Comparison of ENCODE assay signal across 21 cellular contexts in genomic region chr10:86247588-86247987, GRCh38.
DNase-seq lines count a peak whose midpoint lies in the region; ATAC-seq, FAIRE-seq and TF ChIP-seq lines count a peak whose summit lies in the region.
"Had no signal": no experiment of that assay in that cellular context is flagged by ENCODE, and none has a peak within 500 bp of the region (broad histone marks: within the 10 kb centered on the region; RNA-seq: fewer than 3 reads in every experiment).

No MANE protein-coding gene starts in this region.

- no peak overlapping the region for H4K91ac ChIP-seq in neuronal stem cell (ENCODE audit: low read depth, low read length, poor library complexity)

- H3K27ac ChIP-seq in astrocyte (ENCODE audit: low read depth, low read length) (no peak overlapping the region), neuronal stem cell (replicated peaks; ENCODE audit: low read length) (no peak overlapping the region), spleen (no peak overlapping the region)
- H3K27ac ChIP-seq: A549 had no signal

- DNase-seq in astrocyte (ENCODE audit: low read depth) (no peak), neuronal stem cell (ENCODE audit: low spot score) (no peak), spleen (peak; percentile 48), globus pallidus (ENCODE audit: low spot score) (no peak), NCI-H345 treated with DMSO at 0.1 percent for 48 hours (lab: John Stamatoyannopoulos, UW; ENCODE audit: unreplicated experiment) (no peak)
- DNase-seq: 8988T; ACHN; C1 segment of cervical spinal cord; Calu3; CD4-positive, alpha-beta memory T cell; COR-L47; DMS53; DMS79 treated with DMSO at 0.1 percent for 48 hours; GF-D8; H9 had no signal

- no peaks in the 10 kb centered on the region for H3K27me3 ChIP-seq in astrocyte (ENCODE audit: insufficient read depth, low read length)
- H3K27me3 ChIP-seq in neuronal stem cell (ENCODE audit: control insufficient read depth in 3 of 3, insufficient read depth in 3 of 3, low read depth in 1 of 3, low read length in 3 of 3) = no peaks in the 10 kb centered on the region
- H3K27me3 ChIP-seq in spleen (replicated peaks in 1 of 7) = peaks cover 0 to 22% (median 0%) of the 10 kb centered on the region in 7 donors

- no peak for TF ChIP-seq CTCF in astrocyte (IDR thresholded peaks at IDR 0.05; ENCODE audit: insufficient read depth, low read depth, low read length)
- TF ChIP-seq CTCF in spleen (IDR thresholded peaks at IDR 0.05 in 8 of 11, conservative IDR thresholded peaks at IDR 0.05 in 3 of 11) = no peak

- no peak overlapping the region for H3K4ac ChIP-seq in neuronal stem cell (ENCODE audit: low read length)

- H3K4me3 ChIP-seq in astrocyte (ENCODE audit: insufficient read depth, low read depth, low read length) (no peak overlapping the region), neuronal stem cell (ENCODE audit: low read length in 2 of 2) (no peak overlapping the region), spleen (no peak overlapping the region)
- H3K4me3 ChIP-seq: A549, GM23338 had no signal

- H2BK120ac ChIP-seq in neuronal stem cell (ENCODE audit: low read depth, low read length) = no peak overlapping the region

- FAIRE-seq in astrocyte (lab: Jason Lieb, UNC) = no peak
- FAIRE-seq: A549, GM12891, GM18507 had no signal

- no peaks in the 10 kb centered on the region for H3K79me1 ChIP-seq in neuronal stem cell (ENCODE audit: low read depth, low read length)

- H3K27ac Mint-ChIP-seq in astrocyte (ENCODE audit: unreplicated experiment) = peak overlapping the region; percentile 54
- H3K27ac Mint-ChIP-seq: GM23338, H9 had no signal

- no peak for ATAC-seq in HG03095 (IDR thresholded peaks at IDR 0.05; ENCODE audit: unreplicated experiment)
- ATAC-seq: A549, GM23338, HCT116 had no signal

- H3K18ac ChIP-seq in neuronal stem cell (ENCODE audit: low read length) = peak overlapping the region; percentile 77

- no peak overlapping the region for H2BK5ac ChIP-seq in neuronal stem cell (ENCODE audit: low read length)

- H2BK12ac ChIP-seq in neuronal stem cell (ENCODE audit: low read length) = no peak overlapping the region

- H3K9me3 ChIP-seq in astrocyte (ENCODE audit: insufficient read depth, low read depth, low read length) = no peaks in the 10 kb centered on the region
- H3K9me3 ChIP-seq in neuronal stem cell (replicated peaks in 1 of 2; ENCODE audit: control insufficient read depth in 2 of 2, insufficient read depth in 1 of 2, low read depth in 1 of 2, low read length in 2 of 2) = peaks cover 0 to 5% of the 10 kb centered on the region in 2 donors
- peaks cover 0 to 17% (median 11%) of the 10 kb centered on the region in 8 donors for H3K9me3 ChIP-seq in spleen
- H3K9me3 ChIP-seq: A549 had no signal

- intact Hi-C loops in spleen (cut with DNase I; ENCODE audit: low total_unique reads) = no loop called here

- H3K4me2 ChIP-seq in astrocyte (ENCODE audit: low read length) = no peak overlapping the region
- H3K4me2 ChIP-seq in neuronal stem cell (ENCODE audit: insufficient read depth, low read length, poor library complexity, severe bottlenecking) = no peak overlapping the region
- H3K4me2 ChIP-seq: A549, GM23338 had no signal

- peaks cover 14% of the 10 kb centered on the region for H3K27me3 Mint-ChIP-seq in astrocyte (ENCODE audit: low read depth, unreplicated experiment)

- H3K4me3 Mint-ChIP-seq in astrocyte (ENCODE audit: unreplicated experiment) = no peak overlapping the region
- H3K4me3 Mint-ChIP-seq: CD4-positive, alpha-beta memory T cell; GM23338; H9 had no signal

- no CpG with 5 or more reads among the region's 1 CpG for WGBS in neuronal stem cell (ENCODE audit: extremely low coverage in 2 of 2, insufficient read length in 2 of 2, insufficient replicate concordance in 1 of 2), 2 donors
- WGBS in spleen, 5 donors = 90 to 100% (median 92%) methylated on average over 1 of the region's 1 CpG

- no peaks in the 10 kb centered on the region for H3K79me2 ChIP-seq in astrocyte (ENCODE audit: insufficient read depth, low read length)

- H2BK15ac ChIP-seq in neuronal stem cell (ENCODE audit: low read length) = no peak overlapping the region

- peak overlapping the region; percentile 32 for H2AK5ac ChIP-seq in neuronal stem cell (ENCODE audit: low read depth, low read length)

- H3K14ac ChIP-seq in neuronal stem cell (ENCODE audit: low read length) = no peak overlapping the region

- TF ChIP-seq POLR2A in spleen (IDR thresholded peaks at IDR 0.05) = no peak

- H4K8ac ChIP-seq in neuronal stem cell (ENCODE audit: low read depth, low read length) = no peak overlapping the region

- H2AFZ ChIP-seq in astrocyte (ENCODE audit: low read depth, low read length) (no peak overlapping the region), neuronal stem cell (ENCODE audit: low read length) (no peak overlapping the region)
- H2AFZ ChIP-seq: GM23338 had no signal

- H4K20me1 ChIP-seq in astrocyte (ENCODE audit: insufficient read depth, low read length) = no peaks in the 10 kb centered on the region

- H3K4me1 Mint-ChIP-seq in astrocyte (ENCODE audit: low read depth, unreplicated experiment) = no peaks in the 10 kb centered on the region
- H3K4me1 Mint-ChIP-seq: CD4-positive, alpha-beta memory T cell had no signal

- no peaks in the 10 kb centered on the region for H3K36me3 Mint-ChIP-seq in astrocyte (ENCODE audit: low read depth, unreplicated experiment)
- H3K36me3 Mint-ChIP-seq: CD4-positive, alpha-beta memory T cell had no signal

- H3K9me3 Mint-ChIP-seq in astrocyte (ENCODE audit: unreplicated experiment) = peaks cover 11% of the 10 kb centered on the region

- H3K36me3 ChIP-seq in astrocyte (ENCODE audit: insufficient read depth, low read length) (no peaks in the 10 kb centered on the region), neuronal stem cell (replicated peaks in 1 of 2; ENCODE audit: control insufficient read depth in 2 of 2, insufficient read depth in 2 of 2, low read length in 2 of 2) (no peaks in the 10 kb centered on the region), spleen (no peaks in the 10 kb centered on the region)

- H3K9ac ChIP-seq in astrocyte (ENCODE audit: low read length) (no peak overlapping the region), neuronal stem cell (ENCODE audit: low read depth, low read length, poor library complexity) (no peak overlapping the region)

- no peak overlapping the region for H3K23ac ChIP-seq in neuronal stem cell (ENCODE audit: low read depth, low read length, poor library complexity)

- H3K4me1 ChIP-seq in astrocyte (ENCODE audit: insufficient read depth, low read length) = no peaks in the 10 kb centered on the region
- peaks cover 0 to 5% of the 10 kb centered on the region in 2 donors for H3K4me1 ChIP-seq in neuronal stem cell (ENCODE audit: control insufficient read depth in 2 of 2, insufficient read depth in 1 of 2, low read depth in 1 of 2, low read length in 2 of 2)
- no peaks in the 10 kb centered on the region for H3K4me1 ChIP-seq in spleen
- H3K4me1 ChIP-seq: A549 had no signal
